In the genomic region with DNA sequence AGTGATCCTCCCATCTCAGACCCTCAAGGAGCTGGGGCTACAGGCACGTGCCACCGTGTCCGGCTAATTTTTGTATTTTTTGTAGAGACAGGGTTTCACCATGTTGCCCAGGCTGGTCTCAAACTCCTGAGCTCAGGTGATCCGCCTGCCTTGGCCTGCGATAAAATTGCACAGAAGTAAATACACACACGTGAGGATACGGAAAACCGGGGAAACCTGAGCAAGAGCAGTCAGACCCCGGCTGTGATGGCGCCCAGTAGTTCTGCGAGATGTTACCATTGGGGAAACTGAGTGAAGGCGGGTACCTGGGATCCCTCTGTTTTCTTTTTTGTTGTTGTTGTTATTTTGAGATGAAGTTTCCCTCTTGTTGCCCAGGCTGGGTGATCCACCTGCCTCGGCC, we compare ENCODE assay signal across 25 cellular contexts.
DNase-seq lines count a peak whose midpoint lies in the region; ATAC-seq, FAIRE-seq and TF ChIP-seq lines count a peak whose summit lies in the region.
"Had no signal": no experiment of that assay in that cellular context is flagged by ENCODE, and none has a peak within 500 bp of the region (broad histone marks: within the 10 kb centered on the region; RNA-seq: fewer than 3 reads in every experiment).

No MANE protein-coding gene starts in this region.

- H3K4me1 ChIP-seq in K562 (replicated peaks in 1 of 2; ENCODE audit: control insufficient read depth in 2 of 2, insufficient read depth in 2 of 2, low read length in 2 of 2), result peaks cover 0 to 13% of the 10 kb centered on the region in 2 experiments; a peak in 2 of 5 replicates
- H3K4me1 ChIP-seq in neural progenitor cell, result peaks cover 5% of the 10 kb centered on the region

- FAIRE-seq in K562 (lab: Jason Lieb, UNC), result no peak
- FAIRE-seq: GM12878 had no signal

- POLR2A ChIA-PET in activated CD4-positive, alpha-beta T cell treated with anti-CD3 and anti-CD28 coated beads, Interleukin-2, amount 10 ng/mL, durations not matched to agents 7 days and 5 days (lab: Charles Lee), result no interaction called here
- POLR2A ChIA-PET in K562 (lab: Yijun Ruan, JAX), result interaction anchor here (0.6 to 2.5 kb wide), 9 partner anchors 10 to 261 kb away, joined by 3 to 9 read pairs (median 5); no protein-coding TSS in a partner anchor

- H3K4me3 Mint-ChIP-seq in activated CD4-positive, alpha-beta T cell treated with anti-CD3 and anti-CD28 coated beads, Interleukin-2, amount 10 ng/mL, durations not matched to agents 7 days and 5 days, result no peak overlapping the region
- no peak overlapping the region for H3K4me3 Mint-ChIP-seq in neural progenitor cell
- H3K4me3 Mint-ChIP-seq: CD4-positive, alpha-beta T cell; IgD-negative memory B cell had no signal

- peaks cover 16% of the 10 kb centered on the region for H3F3A ChIP-seq in neural progenitor cell (ENCODE audit: low read depth)

- TF ChIP-seq EP300 in K562 (IDR thresholded peaks at IDR 0.05; ENCODE audit: low read length), result no peak

- H3K27ac ChIP-seq in K562 (ENCODE audit: extremely low read depth, low read depth, low read length) (no peak overlapping the region), neural progenitor cell (no peak overlapping the region), coronary artery (no peak overlapping the region)
- H3K27ac ChIP-seq: HL-60 had no signal

- H3K9ac ChIP-seq in K562 (ENCODE audit: insufficient read depth in 1 of 2, low read depth in 2 of 2, low read length in 2 of 2) (no peak overlapping the region), neural progenitor cell (no peak overlapping the region)

- TF ChIP-seq RAD21 in K562 (CRISPR knock-in tag; conservative IDR thresholded peaks at IDR 0.05 in 1 of 2, IDR thresholded peaks at IDR 0.05 in 1 of 2), result no peak

- H3K4me2 ChIP-seq in K562 (ENCODE audit: insufficient read depth, low read length) (no peak overlapping the region), neural progenitor cell (no peak overlapping the region)

- no peak for DNase-seq in activated CD4-positive, alpha-beta T cell treated with anti-CD3 and anti-CD28 coated beads, Interleukin-2, amount 10 ng/mL, durations not matched to agents 7 days and 5 days
- DNase-seq in activated CD4-positive, alpha-beta T cell treated with anti-CD3 and anti-CD28 coated beads for 4 hours, result no peak
- DNase-seq in K562 (ENCODE audit: extremely low read depth in 1 of 4, low spot score in 3 of 4), result no peak
- DNase-seq in neural progenitor cell (ENCODE audit: low spot score), result no peak
- no peak for DNase-seq in DMS79 (lab: John Stamatoyannopoulos, UW)
- no peak for DNase-seq in coronary artery (ENCODE audit: low spot score)
- DNase-seq in iPS-NIHi7 (ENCODE audit: extremely low spot score), result no peak
- DNase-seq: ACHN; CD4-positive, alpha-beta T cell; DMS53; GDM1; GOT3; HCEC 1CT; NCI-H1092; NCI-H1417 treated with DMSO at 0.1 percent for 48 hours; NCI-H1694 treated with DMSO at 0.1 percent for 48 hours; NCI-H2081; NCI-H2171; NCI-H226; NCI-H510A; NCI-H69; SHP77 treated with DMSO at 0.1 percent for 48 hours had no signal

- WGBS in K562 (ENCODE audit: insufficient coverage, low coverage, missing lambda C conversion rate), result 87% methylated on average over 10 of the region's 13 CpGs

- H3K36me3 ChIP-seq in K562 (ENCODE audit: control insufficient read depth, insufficient read depth, low read length), result peaks cover 6% of the 10 kb centered on the region; the same call in 1 of the 3 replicates
- no peaks in the 10 kb centered on the region for H3K36me3 ChIP-seq in neural progenitor cell

- peaks cover 2% of the 10 kb centered on the region for H3K9me1 ChIP-seq in K562 (ENCODE audit: control insufficient read depth, insufficient read depth, low read length)

- TF ChIP-seq CTCF in K562 (IDR thresholded peaks at IDR 0.05 in 2 of 3, conservative IDR thresholded peaks at IDR 0.05 in 1 of 3; ENCODE audit: insufficient read depth in 2 of 3, low read depth in 1 of 3, low read length in 3 of 3) (no peak), neural progenitor cell (IDR thresholded peaks at IDR 0.05) (no peak), coronary artery (IDR thresholded peaks at IDR 0.05) (no peak)

- no peaks in the 10 kb centered on the region for H3K27me3 Mint-ChIP-seq in activated CD4-positive, alpha-beta T cell treated with anti-CD3 and anti-CD28 coated beads, Interleukin-2, amount 10 ng/mL, durations not matched to agents 7 days and 5 days
- H3K27me3 Mint-ChIP-seq in neural progenitor cell (ENCODE audit: insufficient read depth, low read depth), result peaks cover 6% of the 10 kb centered on the region
- H3K27me3 Mint-ChIP-seq: CD4-positive, alpha-beta T cell had no signal

- H3K27me3 ChIP-seq in K562 (ENCODE audit: control insufficient read depth in 2 of 2, insufficient read depth in 2 of 2, low read length in 2 of 2) (no peaks in the 10 kb centered on the region), neural progenitor cell (no peaks in the 10 kb centered on the region)

- H4K20me1 ChIP-seq in K562 (replicated peaks; ENCODE audit: control insufficient read depth, insufficient read depth, low read length) (no peaks in the 10 kb centered on the region), neural progenitor cell (ENCODE audit: low read depth) (no peaks in the 10 kb centered on the region)

- TF ChIP-seq POLR2A in K562 (conservative IDR thresholded peaks at IDR 0.05), result no peak

- CTCF ChIA-PET in activated CD4-positive, alpha-beta T cell treated with anti-CD3 and anti-CD28 coated beads, Interleukin-2, amount 10 ng/mL, durations not matched to agents 7 days and 5 days (lab: Charles Lee), result no interaction called here
- CTCF ChIA-PET in K562 (lab: Yijun Ruan, JAX; ENCODE audit: low intra/inter-chr PET ratio), result no interaction called here

- peaks cover 14% of the 10 kb centered on the region for H3K4me1 Mint-ChIP-seq in activated CD4-positive, alpha-beta T cell treated with anti-CD3 and anti-CD28 coated beads, Interleukin-2, amount 10 ng/mL, durations not matched to agents 7 days and 5 days
- peaks cover 54% of the 10 kb centered on the region for H3K4me1 Mint-ChIP-seq in neural progenitor cell

- in situ Hi-C loops in K562 (cut with MboI), result loop anchor here (10.0 kb wide), 1 partner anchor 99 kb away; no protein-coding TSS in a partner anchor

- H3K4me3 ChIP-seq in K562, result no peak overlapping the region
- no peak overlapping the region for H3K4me3 ChIP-seq in neural progenitor cell
- no peak overlapping the region for H3K4me3 ChIP-seq in coronary artery
- H3K4me3 ChIP-seq: GM12878 had no signal

- peaks cover 5% of the 10 kb centered on the region for H3K36me3 Mint-ChIP-seq in activated CD4-positive, alpha-beta T cell treated with anti-CD3 and anti-CD28 coated beads, Interleukin-2, amount 10 ng/mL, durations not matched to agents 7 days and 5 days (ENCODE audit: low read depth)
- peaks cover 5% of the 10 kb centered on the region for H3K36me3 Mint-ChIP-seq in neural progenitor cell
- H3K36me3 Mint-ChIP-seq: IgD-negative memory B cell had no signal

- H3K9me3 ChIP-seq in K562 (replicated peaks; ENCODE audit: control insufficient read depth, insufficient read depth, low read depth, low read length) (no peaks in the 10 kb centered on the region), neural progenitor cell (ENCODE audit: low read depth) (no peaks in the 10 kb centered on the region)

- H2AFZ ChIP-seq in K562 (ENCODE audit: low read depth, low read length), result no peak overlapping the region
- no peak overlapping the region for H2AFZ ChIP-seq in neural progenitor cell (replicated peaks)

- H3K79me2 ChIP-seq in K562 (ENCODE audit: control insufficient read depth, insufficient read depth, low read length) (no peaks in the 10 kb centered on the region), neural progenitor cell (ENCODE audit: low read depth) (no peaks in the 10 kb centered on the region)

- H3K27ac Mint-ChIP-seq in activated CD4-positive, alpha-beta T cell treated with anti-CD3 and anti-CD28 coated beads, Interleukin-2, amount 10 ng/mL, durations not matched to agents 7 days and 5 days, result peak overlapping the region; percentile 14
- H3K27ac Mint-ChIP-seq in neural progenitor cell, result peak overlapping the region; percentile 46
- H3K27ac Mint-ChIP-seq: CD4-positive, alpha-beta T cell; IgD-negative memory B cell had no signal

- BruUV-seq in K562 (replicated peaks; lab: Mats Ljungman, UMichigan), result no TSS peak

- intact Hi-C loops in K562 (cut with micrococcal nuclease), result no loop called here

- ATAC-seq in K562, result no peak
- ATAC-seq: GM12878 had no signal

- H3K9me3 Mint-ChIP-seq in activated CD4-positive, alpha-beta T cell treated with anti-CD3 and anti-CD28 coated beads, Interleukin-2, amount 10 ng/mL, durations not matched to agents 7 days and 5 days, result no peaks in the 10 kb centered on the region
- H3K9me3 Mint-ChIP-seq in neural progenitor cell, result peaks cover 15% of the 10 kb centered on the region
- H3K9me3 Mint-ChIP-seq: CD4-positive, alpha-beta T cell; IgD-negative memory B cell had no signal

TF ChIP-seq in K562, 482 proteins besides CTCF, POLR2A, EP300 and RAD21:
- no peak for TF ChIP-seq CBFA2T2 (conservative IDR thresholded peaks at IDR 0.05)
- 0 out of 2 replicates have a peak, but pooled peaks have one; percentile 26 for TF ChIP-seq SUPT5H (IDR thresholded peaks at IDR 0.05)
